In the genomic region with DNA sequence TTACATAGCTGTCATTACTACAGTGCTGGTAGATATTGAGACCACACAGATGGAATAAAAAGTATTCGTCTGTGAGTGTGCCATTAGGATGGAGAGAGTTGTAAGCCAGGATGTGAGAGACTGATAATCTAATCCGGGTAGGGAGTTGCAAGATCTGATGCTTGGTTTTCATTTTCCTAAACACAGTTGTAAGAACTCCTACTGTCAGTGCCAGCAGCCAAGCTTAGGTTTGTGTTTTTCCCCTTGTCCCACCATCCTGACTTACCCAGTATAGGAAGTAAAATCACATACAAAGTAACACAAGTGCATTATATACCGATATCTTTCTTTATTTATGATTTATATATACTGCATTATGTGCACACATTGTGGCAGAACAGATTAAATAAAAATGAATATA, we compare ENCODE assay signal across 9 cellular contexts.
"Had no signal": no experiment of that assay in that cellular context is flagged by ENCODE, and none has a peak within 500 bp of the region (broad histone marks: within the 10 kb centered on the region; RNA-seq: fewer than 3 reads in every experiment).

No MANE protein-coding gene starts in this region.

- H3K27ac ChIP-seq: GM23248 had no signal

- H3K27ac Mint-ChIP-seq: H9 had no signal

- H3K4me3 ChIP-seq: GM23248, K562 had no signal

- FAIRE-seq: H54, HTR-8/SVneo, K562 had no signal

- ATAC-seq: K562 had no signal

- H2AFZ ChIP-seq: GM23248 had no signal

- H3K9ac ChIP-seq: GM23248 had no signal

- DNase-seq: GM23248, GOT3, H9, HCEC 1CT, IMR-90, KG1 had no signal

- H3K4me1 Mint-ChIP-seq: H9 had no signal

- H3K4me3 Mint-ChIP-seq: H9 had no signal
